24 cellular contexts compared by ENCODE assay signal in genomic region chr12:96814200-96814599, GRCh38.
"Had no signal": no experiment of that assay in that cellular context is flagged by ENCODE, and none has a peak within 500 bp of the region (broad histone marks: within the 10 kb centered on the region; RNA-seq: fewer than 3 reads in every experiment).

No MANE protein-coding gene starts in this region.

- FAIRE-seq: small intestine, urothelium cell line had no signal

- H3K9me3 Mint-ChIP-seq: T-helper 2 cell treated with Interferon-gamma antibody and Interleukin-4, amounts not matched to agents 5 μg/mL and 100 μg/mL, for 36 hours had no signal

- H3K4me1 Mint-ChIP-seq: activated naive CD4-positive, alpha-beta T cell treated with anti-CD3 and anti-CD28 coated beads, Interleukin-2, amount 50 U/mL, for 24 hours; naive B cell; stimulated activated naive B cell treated with anti-CD40 and anti-IgM and Interleukin-4, amounts not matched to agents 10 μg/mL and 1 μg/mL and 100 μg/mL, for 72 hours had no signal

- H3K4me1 ChIP-seq: ascending aorta, breast epithelium, heart left ventricle, transverse colon had no signal

- H3K4me3 Mint-ChIP-seq: activated CD8-positive, alpha-beta T cell treated with anti-CD3 and anti-CD28 coated beads, Interleukin-2, amount 10 ng/mL, durations not matched to agents 7 days and 5 days; activated naive CD4-positive, alpha-beta T cell treated with anti-CD3 and anti-CD28 coated beads, Interleukin-2, amount 50 U/mL, for 24 hours; endodermal cell; naive B cell; stimulated activated naive B cell treated with anti-CD40 and anti-IgM and Interleukin-4, amounts not matched to agents 10 μg/mL and 1 μg/mL and 100 μg/mL, for 72 hours; T-helper 2 cell treated with Interferon-gamma antibody and Interleukin-4, amounts not matched to agents 5 μg/mL and 100 μg/mL, for 36 hours had no signal

- H3K9me3 ChIP-seq: mucosa of descending colon, transverse colon had no signal

- H3K36me3 ChIP-seq: ascending aorta, breast epithelium, heart left ventricle, transverse colon had no signal

- H3K27ac Mint-ChIP-seq: activated CD8-positive, alpha-beta T cell treated with anti-CD3 and anti-CD28 coated beads, Interleukin-2, amount 10 ng/mL, durations not matched to agents 7 days and 5 days; activated naive CD4-positive, alpha-beta T cell treated with anti-CD3 and anti-CD28 coated beads, Interleukin-2, amount 50 U/mL, for 24 hours; endodermal cell; stimulated activated naive B cell treated with anti-CD40 and anti-IgM and Interleukin-4, amounts not matched to agents 10 μg/mL and 1 μg/mL and 100 μg/mL, for 72 hours; T-helper 2 cell treated with Interferon-gamma antibody and Interleukin-4, amounts not matched to agents 5 μg/mL and 100 μg/mL, for 36 hours had no signal

- H3K27me3 ChIP-seq: ascending aorta, breast epithelium, heart left ventricle, transverse colon had no signal

- H3K36me3 Mint-ChIP-seq: activated naive CD4-positive, alpha-beta T cell treated with anti-CD3 and anti-CD28 coated beads, Interleukin-2, amount 50 U/mL, for 24 hours; stimulated activated naive B cell treated with anti-CD40 and anti-IgM and Interleukin-4, amounts not matched to agents 10 μg/mL and 1 μg/mL and 100 μg/mL, for 72 hours had no signal

- ATAC-seq: activated CD8-positive, alpha-beta T cell treated with anti-CD3 and anti-CD28 coated beads, Interleukin-2, amount 10 ng/mL, durations not matched to agents 7 days and 5 days; heart left ventricle; left cardiac atrium; mucosa of descending colon; sciatic nerve; stimulated activated naive B cell treated with anti-CD40 and anti-IgM and Interleukin-4, amounts not matched to agents 10 μg/mL and 1 μg/mL and 100 μg/mL, for 72 hours had no signal

- H3K27ac ChIP-seq: ascending aorta, breast epithelium, coronary artery, heart left ventricle, transverse colon had no signal

- H3K4me3 ChIP-seq: ascending aorta, breast epithelium, coronary artery, heart left ventricle, mucosa of descending colon, transverse colon had no signal

- DNase-seq: activated CD4-positive, alpha-beta T cell treated with anti-CD3 and anti-CD28 coated beads for 1 hour; activated CD4-positive, alpha-beta T cell treated with anti-CD3 and anti-CD28 coated beads, Interleukin-2, amount 50 U/mL, for 1 hour; activated CD8-positive, alpha-beta T cell treated with anti-CD3 and anti-CD28 coated beads, Interleukin-2, amount 10 ng/mL, durations not matched to agents 7 days and 5 days; activated gamma-delta T cell treated with Interleukin-2 at 50 U/mL for 16 hours; endodermal cell; heart left ventricle; islet precursor cell; left cardiac atrium; mesenchymal stem cell; mucosa of descending colon; naive B cell; posterior cingulate gyrus; small intestine; stimulated activated CD4-positive, alpha-beta T cell treated with anti-CD3 and anti-CD28 coated beads, Interleukin-2, amount 100 ng/mL, for 48 hours; stimulated activated CD8-positive, alpha-beta memory T cell treated with anti-CD3 and anti-CD28 coated beads, Interleukin-4, amount 100 ng/mL, for 48 hours; stimulated activated naive B cell treated with anti-CD40 and anti-IgM and Interleukin-4, amounts not matched to agents 10 μg/mL and 1 μg/mL and 100 μg/mL, for 72 hours; transverse colon had no signal
